ENCODE assay signal across 22 cellular contexts in genomic region chr4:113838421-113838820, GRCh38.
"Had no signal": no experiment of that assay in that cellular context is flagged by ENCODE, and none has a peak within 500 bp of the region (broad histone marks: within the 10 kb centered on the region; RNA-seq: fewer than 3 reads in every experiment).

No MANE protein-coding gene starts in this region.

- H3K27me3 Mint-ChIP-seq: activated CD4-positive, alpha-beta T cell treated with anti-CD3 and anti-CD28 coated beads, Interleukin-2, amount 10 ng/mL, durations not matched to agents 7 days and 5 days; activated naive CD4-positive, alpha-beta T cell treated with anti-CD3 and anti-CD28 coated beads, Interleukin-2, amount 10 ng/mL, durations not matched to agents 7 days and 5 days; activated T-cell treated with anti-CD3 and anti-CD28 coated beads, Interleukin-2, amount 50 U/mL, for 24 hours had no signal

- H3K4me3 Mint-ChIP-seq: activated CD4-positive, alpha-beta T cell treated with anti-CD3 and anti-CD28 coated beads, Interleukin-2, amount 10 ng/mL, durations not matched to agents 7 days and 5 days; activated CD8-positive, alpha-beta T cell treated with anti-CD3 and anti-CD28 coated beads, Interleukin-2, amount 10 ng/mL, durations not matched to agents 7 days and 5 days; activated naive CD4-positive, alpha-beta T cell treated with anti-CD3 and anti-CD28 coated beads, Interleukin-2, amount 10 ng/mL, durations not matched to agents 7 days and 5 days; activated T-cell treated with anti-CD3 and anti-CD28 coated beads, Interleukin-2, amount 50 U/mL, for 24 hours; central memory CD8-positive, alpha-beta T cell; mesothelial cell of epicardium; nephron progenitor cell had no signal

- H3K36me3 Mint-ChIP-seq: activated naive CD4-positive, alpha-beta T cell treated with anti-CD3 and anti-CD28 coated beads, Interleukin-2, amount 10 ng/mL, durations not matched to agents 7 days and 5 days; mesothelial cell of epicardium had no signal

- H3K9me3 ChIP-seq: colonic mucosa, lower lobe of right lung, sigmoid colon, spleen, tibial artery had no signal

- H3K36me3 ChIP-seq: brain microvascular endothelial cell, colonic mucosa, lower lobe of right lung, sigmoid colon, spleen, tibial artery had no signal

- H3K4me1 ChIP-seq: colonic mucosa, lower lobe of right lung, sigmoid colon had no signal

- H3K4me1 Mint-ChIP-seq: activated CD4-positive, alpha-beta T cell treated with anti-CD3 and anti-CD28 coated beads, Interleukin-2, amount 10 ng/mL, durations not matched to agents 7 days and 5 days; activated naive CD4-positive, alpha-beta T cell treated with anti-CD3 and anti-CD28 coated beads, Interleukin-2, amount 10 ng/mL, durations not matched to agents 7 days and 5 days; central memory CD8-positive, alpha-beta T cell; nephron progenitor cell had no signal

- H3K27ac Mint-ChIP-seq: activated CD4-positive, alpha-beta T cell treated with anti-CD3 and anti-CD28 coated beads, Interleukin-2, amount 10 ng/mL, durations not matched to agents 7 days and 5 days; activated CD8-positive, alpha-beta T cell treated with anti-CD3 and anti-CD28 coated beads, Interleukin-2, amount 10 ng/mL, durations not matched to agents 7 days and 5 days; activated naive CD4-positive, alpha-beta T cell treated with anti-CD3 and anti-CD28 coated beads, Interleukin-2, amount 10 ng/mL, durations not matched to agents 7 days and 5 days; activated T-cell treated with anti-CD3 and anti-CD28 coated beads, Interleukin-2, amount 50 U/mL, for 24 hours; mesothelial cell of epicardium; nephron progenitor cell had no signal

- H3K27ac ChIP-seq: brain microvascular endothelial cell, colonic mucosa, lower lobe of right lung, sigmoid colon, tibial artery had no signal

- ATAC-seq: activated CD8-positive, alpha-beta T cell treated with anti-CD3 and anti-CD28 coated beads, Interleukin-2, amount 10 ng/mL, durations not matched to agents 7 days and 5 days; lower lobe of right lung; stimulated activated naive CD8-positive, alpha-beta T cell treated with anti-CD3 and anti-CD28 coated beads, Interleukin-15, Interleukin-2, amounts not matched to agents 100 U/mL and 50 U/mL, for 24 hours had no signal

- DNase-seq: activated CD4-positive, alpha-beta T cell treated with anti-CD3 and anti-CD28 coated beads, Interleukin-2, amount 10 ng/mL, durations not matched to agents 7 days and 5 days; activated CD4-positive, CD25-positive, alpha-beta regulatory T cell; activated CD8-positive, alpha-beta T cell treated with anti-CD3 and anti-CD28 coated beads, Interleukin-2, amount 10 ng/mL, durations not matched to agents 7 days and 5 days; activated effector memory CD4-positive, alpha-beta T cell treated with Interleukin-2 at 50 U/mL for 16 hours; activated naive CD4-positive, alpha-beta T cell treated with anti-CD3 and anti-CD28 coated beads, Interleukin-2, amount 10 ng/mL, durations not matched to agents 7 days and 5 days; activated T-cell treated with anti-CD3 and anti-CD28 coated beads, Interleukin-2, amount 50 U/mL, for 24 hours; aorta; brain microvascular endothelial cell; colonic mucosa; foreskin keratinocyte; lower lobe of right lung; nephron progenitor cell; nucleus accumbens; posterior cingulate gyrus; sigmoid colon; spleen; stimulated activated naive CD8-positive, alpha-beta T cell treated with anti-CD3 and anti-CD28 coated beads, Interleukin-15, Interleukin-2, amounts not matched to agents 100 U/mL and 50 U/mL, for 24 hours; substantia nigra; tibial artery had no signal

- H3K9me3 Mint-ChIP-seq: activated CD4-positive, alpha-beta T cell treated with anti-CD3 and anti-CD28 coated beads, Interleukin-2, amount 10 ng/mL, durations not matched to agents 7 days and 5 days; activated naive CD4-positive, alpha-beta T cell treated with anti-CD3 and anti-CD28 coated beads, Interleukin-2, amount 10 ng/mL, durations not matched to agents 7 days and 5 days; activated T-cell treated with anti-CD3 and anti-CD28 coated beads, Interleukin-2, amount 50 U/mL, for 24 hours; central memory CD8-positive, alpha-beta T cell; mesothelial cell of epicardium; nephron progenitor cell had no signal

- H3K4me3 ChIP-seq: colonic mucosa, lower lobe of right lung, sigmoid colon, spleen, tibial artery had no signal

- H3K27me3 ChIP-seq: brain microvascular endothelial cell, colonic mucosa, foreskin keratinocyte, sigmoid colon, spleen, tibial artery had no signal

- FAIRE-seq: keratinocyte had no signal
